Comparison of ENCODE assay signal across 3 cellular contexts in the genomic region with DNA sequence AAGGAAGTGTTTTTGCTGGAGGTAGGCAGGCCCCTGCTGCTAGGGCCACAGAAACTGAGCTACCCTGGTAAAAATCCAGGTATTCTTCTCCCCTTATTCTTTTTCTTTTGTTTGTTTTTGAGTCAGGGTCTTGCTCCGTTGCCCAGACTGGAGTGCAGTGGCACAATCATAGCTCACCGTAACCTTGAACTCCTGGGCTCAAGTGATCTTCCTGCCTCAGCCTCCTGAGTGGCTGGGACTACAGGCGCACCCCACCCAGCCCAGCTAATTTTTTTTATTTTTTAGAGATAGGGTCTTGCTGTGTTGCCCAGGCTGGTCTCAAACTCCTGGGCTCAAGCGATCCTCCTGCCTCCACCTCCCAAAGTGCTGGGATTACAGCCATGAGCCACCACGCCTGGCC.
TF ChIP-seq lines count a peak whose summit lies in the region.

No MANE protein-coding gene starts in this region.

TF ChIP-seq in HEK293, 187 proteins besides CTCF, POLR2A, EP300 and RAD21:
- peak; percentile 96 for TF ChIP-seq ZNF121 (tag by site-specific recombination; IDR thresholded peaks at IDR 0.05)
TF ChIP-seq in HEK293: peak in this region for 1; not testable (repeated sequence) for 186.

TF ChIP-seq in WTC11, 78 proteins besides CTCF, POLR2A, EP300 and RAD21:
- TF ChIP-seq ZNF121 (CRISPR knock-in tag; IDR thresholded peaks at IDR 0.05) = peak; percentile 62; the same call in 1 of the 2 replicates

TF ChIP-seq in K562, 482 proteins besides CTCF, POLR2A, EP300 and RAD21:
- peak; percentile 56; the same call in 1 of the 2 replicates for TF ChIP-seq ZNF121 (CRISPR knock-in tag; conservative IDR thresholded peaks at IDR 0.05)
